Comparison of ENCODE assay signal across 10 cellular contexts in the genomic region with DNA sequence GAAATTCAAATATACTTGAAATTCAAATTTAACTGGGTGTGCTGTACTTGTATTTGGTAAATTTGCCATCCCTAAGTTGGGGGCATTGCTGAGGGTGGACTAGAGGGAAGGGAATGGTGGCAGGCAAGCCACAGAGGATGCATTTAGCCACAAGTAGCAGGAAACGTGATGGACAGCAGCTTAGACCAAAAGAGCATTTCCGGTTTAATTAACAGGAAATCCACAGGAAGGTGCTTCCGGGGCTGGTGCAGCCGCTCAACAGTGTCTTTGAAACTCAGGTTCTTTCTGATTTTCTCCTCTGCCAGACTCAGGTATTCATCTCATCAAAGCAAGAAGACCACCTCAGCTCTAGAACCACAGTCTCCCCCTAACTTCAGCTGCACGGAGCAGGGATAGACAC. TPM values are rescaled to one million over a fixed set of nuclear protein-coding genes. Genes with fewer than 3 reads are reported as not detected.
DNase-seq lines count a peak whose midpoint lies in the region; ATAC-seq, FAIRE-seq and TF ChIP-seq lines count a peak whose summit lies in the region.
"Had no signal": no experiment of that assay in that cellular context is flagged by ENCODE, and none has a peak within 500 bp of the region (broad histone marks: within the 10 kb centered on the region; RNA-seq: fewer than 3 reads in every experiment).

No MANE protein-coding gene starts in this region.

- H3K4me3 Mint-ChIP-seq in activated T-cell treated with anti-CD3 and anti-CD28 coated beads, Interleukin-2, amount 50 U/mL, for 4 hours, result peak overlapping the region; percentile 31
- no peak overlapping the region for H3K4me3 Mint-ChIP-seq in Calu3 (ENCODE audit: low read depth, unreplicated experiment)

- intact Hi-C loops in HepG2 (cut with micrococcal nuclease; ENCODE audit: unreplicated experiment), result no loop called here
- intact Hi-C loops in right lobe of liver (cut with DNase I), result no loop called here
- intact Hi-C loops in Calu3 (cut with micrococcal nuclease; ENCODE audit: unreplicated experiment), result no loop called here
- intact Hi-C loops in body of pancreas (cut with DNase I), result no loop called here

- H3K27ac Mint-ChIP-seq in Calu3 (ENCODE audit: unreplicated experiment), result no peak overlapping the region

- TF ChIP-seq CTCF in HepG2 (CRISPR knock-in tag; IDR thresholded peaks at IDR 0.05) (no peak), right lobe of liver (IDR thresholded peaks at IDR 0.05) (no peak), Calu3 (IDR thresholded peaks at IDR 0.05; ENCODE audit: unreplicated experiment) (no peak), body of pancreas (IDR thresholded peaks at IDR 0.05) (no peak)

- POLR2A ChIA-PET in HepG2 (lab: Yijun Ruan, JAX), result interaction anchor here (0.7 to 3.4 kb wide), 2 partner anchors 11 to 206 kb away, joined by 3 to 12 read pairs; no protein-coding TSS in a partner anchor

- CTCF ChIA-PET in HepG2 (lab: Yijun Ruan, JAX; ENCODE audit: low intra/inter-chr PET ratio, low total read pairs) (no interaction called here), Calu3 (lab: Charles Lee) (no interaction called here)

- no peaks in the 10 kb centered on the region for H3K36me3 Mint-ChIP-seq in activated T-cell treated with anti-CD3 and anti-CD28 coated beads, Interleukin-2, amount 50 U/mL, for 4 hours (ENCODE audit: insufficient read depth)
- H3K36me3 Mint-ChIP-seq in Calu3 (ENCODE audit: insufficient read depth, unreplicated experiment), result no peaks in the 10 kb centered on the region

- no peaks in the 10 kb centered on the region for H4K20me1 ChIP-seq in HepG2 (ENCODE audit: insufficient read depth, low read length)

- 15% methylated on average over 5 of the region's 5 CpGs for WGBS in HepG2 (ENCODE audit: low lambda C conversion rate)
- WGBS in right lobe of liver (ENCODE audit: insufficient coverage, low coverage, low lambda C conversion rate, missing lambda C conversion rate), result 45% methylated on average over 5 of the region's 5 CpGs
- WGBS in body of pancreas, 2 donors, result 68 to 74% methylated on average over 5 of the region's 5 CpGs

- no peak for FAIRE-seq in HepG2 (lab: Jason Lieb, UNC)

- ATAC-seq in HepG2 (no peak; the same call in 2 of the 3 replicates), right lobe of liver (no peak), HG03432 (IDR thresholded peaks at IDR 0.05; ENCODE audit: unreplicated experiment) (peak; percentile 68), esophagus mucosa (no peak), body of pancreas (no peak)
- peak; percentile 43 to 46 for ATAC-seq in activated T-cell treated with anti-CD3 and anti-CD28 coated beads, Interleukin-2, amount 50 U/mL, for 4 hours

- H3K9me3 ChIP-seq in HepG2 (ENCODE audit: low read length) (no peaks in the 10 kb centered on the region), right lobe of liver (no peaks in the 10 kb centered on the region), body of pancreas (no peaks in the 10 kb centered on the region)
- H3K9me3 ChIP-seq: SJSA1 had no signal

- no peak for TF ChIP-seq RAD21 in HepG2 (CRISPR knock-in tag; IDR thresholded peaks at IDR 0.05)

- H3K4me1 ChIP-seq in HepG2 (ENCODE audit: insufficient read depth, low read length), result peaks cover 37% of the 10 kb centered on the region
- H3K4me1 ChIP-seq in right lobe of liver, result no peaks in the 10 kb centered on the region
- no peaks in the 10 kb centered on the region for H3K4me1 ChIP-seq in body of pancreas
- H3K4me1 ChIP-seq: SJSA1 had no signal

- H3K27ac ChIP-seq in HepG2 (ENCODE audit: extremely low read length, insufficient read depth, low read length) (no peak overlapping the region), right lobe of liver (no peak overlapping the region), body of pancreas (no peak overlapping the region)
- H3K27ac ChIP-seq: HL-60, SJSA1 had no signal

- no peaks in the 10 kb centered on the region for H3K79me2 ChIP-seq in HepG2 (ENCODE audit: insufficient read depth, low read length)

- no TSS peak for BruUV-seq in HepG2 (replicated peaks; lab: Mats Ljungman, UMichigan)
- no TSS peak for BruUV-seq in Calu3 (replicated peaks; lab: Mats Ljungman, UMichigan)

- TF ChIP-seq EP300 in HepG2 (IDR thresholded peaks at IDR 0.05; ENCODE audit: low read depth in 2 of 2, low read length in 2 of 2), result no peak
- TF ChIP-seq EP300 in HepG2 (CRISPR knock-in tag; IDR thresholded peaks at IDR 0.05; ENCODE audit: borderline replicate concordance), result no peak

- no peaks in the 10 kb centered on the region for H3K27me3 Mint-ChIP-seq in activated T-cell treated with anti-CD3 and anti-CD28 coated beads, Interleukin-2, amount 50 U/mL, for 4 hours (ENCODE audit: low read depth)
- no peaks in the 10 kb centered on the region for H3K27me3 Mint-ChIP-seq in Calu3 (ENCODE audit: unreplicated experiment)

- peak; percentile 49 for DNase-seq in HepG2 (ENCODE audit: low spot score)
- no peak for DNase-seq in right lobe of liver
- DNase-seq in activated T-cell treated with anti-CD3 and anti-CD28 coated beads, Interleukin-2, amount 50 U/mL, for 4 hours, result no peak
- DNase-seq in Calu3, result no peak
- DNase-seq in iPS-NIHi7 (ENCODE audit: extremely low spot score), result no peak
- DNase-seq in body of pancreas, result no peak

- peaks cover 23% of the 10 kb centered on the region for H3K4me1 Mint-ChIP-seq in activated T-cell treated with anti-CD3 and anti-CD28 coated beads, Interleukin-2, amount 50 U/mL, for 4 hours (ENCODE audit: low read depth)
- H3K4me1 Mint-ChIP-seq in Calu3 (ENCODE audit: low read depth, unreplicated experiment), result no peaks in the 10 kb centered on the region

- H3K36me3 ChIP-seq in HepG2 (replicated peaks in 1 of 2; ENCODE audit: control insufficient read depth in 1 of 2, insufficient read depth in 2 of 2, low read length in 2 of 2), result no peaks in the 10 kb centered on the region
- no peaks in the 10 kb centered on the region for H3K36me3 ChIP-seq in right lobe of liver
- no peaks in the 10 kb centered on the region for H3K36me3 ChIP-seq in body of pancreas (replicated peaks in 1 of 2; ENCODE audit: insufficient read depth in 1 of 2, low read depth in 2 of 2)
- H3K36me3 ChIP-seq: SJSA1 had no signal

- peak overlapping the region; percentile 62 for H3K4me2 ChIP-seq in HepG2 (ENCODE audit: low read depth, low read length)

- H3K9ac ChIP-seq in HepG2 (ENCODE audit: insufficient read depth, low read depth, low read length), result no peak overlapping the region

- in situ Hi-C loops in HepG2 (cut with HindIII; ENCODE audit: extremely low pct_ligation_motif_present, low pct_unique_long_range_greater_than_20kb), result no loop called here

- no peaks in the 10 kb centered on the region for H3K9me3 Mint-ChIP-seq in activated T-cell treated with anti-CD3 and anti-CD28 coated beads, Interleukin-2, amount 50 U/mL, for 4 hours
- H3K9me3 Mint-ChIP-seq in Calu3 (ENCODE audit: low read depth, unreplicated experiment), result no peaks in the 10 kb centered on the region

- H3K27me3 ChIP-seq in HepG2 (ENCODE audit: control insufficient read depth in 1 of 2, insufficient read depth in 2 of 2, low read length in 2 of 2) (no peaks in the 10 kb centered on the region; a peak in 2 of 5 replicates), right lobe of liver (no peaks in the 10 kb centered on the region), body of pancreas (no peaks in the 10 kb centered on the region)
- H3K27me3 ChIP-seq: SJSA1 had no signal

- peak overlapping the region; percentile 55 for H2AFZ ChIP-seq in HepG2 (ENCODE audit: low read length)

- H3K4me3 ChIP-seq in HepG2 (replicated peaks in 1 of 3; ENCODE audit: insufficient read depth in 1 of 3, low read depth in 2 of 3, low read length in 3 of 3) (no peak overlapping the region; a peak in 1 of 6 replicates), right lobe of liver (no peak overlapping the region), body of pancreas (no peak overlapping the region)
- H3K4me3 ChIP-seq: SJSA1 had no signal

- no peak for TF ChIP-seq POLR2A in HepG2 (IDR thresholded peaks at IDR 0.05; ENCODE audit: insufficient read depth in 1 of 2, low read depth in 2 of 2, low read length in 2 of 2)
- no peak for TF ChIP-seq POLR2A in right lobe of liver (IDR thresholded peaks at IDR 0.05)
- no peak for TF ChIP-seq POLR2A in body of pancreas (IDR thresholded peaks at IDR 0.05)

TF ChIP-seq in HepG2, 621 proteins besides CTCF, POLR2A, EP300 and RAD21 (continues in another document):
- no peak for TF ChIP-seq TBP (CRISPR knock-in tag; IDR thresholded peaks at IDR 0.05)
- TF ChIP-seq, protein P1, sequence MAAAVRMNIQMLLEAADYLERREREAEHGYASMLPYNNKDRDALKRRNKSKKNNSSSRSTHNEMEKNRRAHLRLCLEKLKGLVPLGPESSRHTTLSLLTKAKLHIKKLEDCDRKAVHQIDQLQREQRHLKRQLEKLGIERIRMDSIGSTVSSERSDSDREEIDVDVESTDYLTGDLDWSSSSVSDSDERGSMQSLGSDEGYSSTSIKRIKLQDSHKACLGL (CRISPR knock-in tag; IDR thresholded peaks at IDR 0.05), result no peak

RNA-seq across cellular contexts. Expression of a gene that starts 7.9 kb away (rescaled TPM):
- 0.67 and 0.91 TPM in 2 replicates for total RNA-seq in HepG2 (2016; rRNA removed; fragmentation: Illumina TruSeq; extraction: Trizol)
- 0.09 and 0.10 TPM in 2 replicates for total RNA-seq in HepG2 (2016; cell fraction: cytosol; rRNA removed; fragmentation: Illumina TruSeq; extraction: Trizol; ENCODE audit: low read depth)
- total RNA-seq in HepG2 (2016; cell fraction: insoluble cytoplasmic fraction; rRNA removed; fragmentation: Illumina TruSeq; extraction: Trizol), result 0.43 and 1.0 TPM in 2 replicates
- 0.17 and 0.28 TPM in 2 replicates for total RNA-seq in HepG2 (2016; cell fraction: membrane; rRNA removed; fragmentation: Illumina TruSeq; extraction: Trizol)
- 0.53 and 0.62 TPM in 2 replicates for total RNA-seq in HepG2 (2016; cell fraction: nucleus; rRNA removed; fragmentation: Illumina TruSeq; extraction: Trizol)
- 0.55 and 0.95 TPM in 2 replicates for polyA plus RNA-seq in HepG2 (2011; rRNA removed)
- polyA plus RNA-seq in HepG2 (2011; cell fraction: cytosol; rRNA removed), result 0.58 and 0.74 TPM in 2 replicates
- 1.00 and 1.0 TPM in 2 replicates for polyA plus RNA-seq in HepG2 (2011; cell fraction: nucleus; rRNA removed)
- 0.56 and 1.8 TPM in 2 replicates for polyA plus RNA-seq in HepG2 (2012)
- polyA plus RNA-seq in HepG2 (2016; cell fraction: cytosol; fragmentation: Illumina TruSeq; extraction: Trizol; ENCODE audit: low read depth), result 0.08 TPM in 1 of 2 replicates, not detected in the other
- 0.65 and 0.69 TPM in 2 replicates for polyA plus RNA-seq in HepG2 (2016; cell fraction: insoluble cytoplasmic fraction; fragmentation: Illumina TruSeq; extraction: Trizol; ENCODE audit: low read depth)
- polyA plus RNA-seq in HepG2 (2016; cell fraction: membrane; fragmentation: Illumina TruSeq; extraction: Trizol; ENCODE audit: low read depth), result 0.12 TPM in 1 of 2 replicates, not detected in the other
- 0.41 and 0.48 TPM in 2 replicates for polyA plus RNA-seq in HepG2 (2016; cell fraction: nucleus; fragmentation: Illumina TruSeq; extraction: Trizol; ENCODE audit: insufficient read depth, low read depth)
- polyA minus RNA-seq in HepG2 (2011; rRNA and poly(A)+ RNA removed; ENCODE audit: low replicate concordance), result 0.22 TPM in 1 of 2 replicates, not detected in the other
- polyA minus RNA-seq in HepG2 (2011; cell fraction: cytosol; rRNA and poly(A)+ RNA removed), result 0.59 and 0.62 TPM in 2 replicates
- 2.2 and 2.4 TPM in 2 replicates for polyA minus RNA-seq in HepG2 (2011; cell fraction: nucleus; rRNA and poly(A)+ RNA removed)
- total RNA-seq in right lobe of liver, result under 1 TPM in 4 of 6 experiments, not detected in 2; 0.07 to 0.43 (median 0.15) TPM
- total RNA-seq in activated T-cell treated with anti-CD3 and anti-CD28 coated beads, Interleukin-2, amount 50 U/mL, for 4 hours, result under 1 TPM in 1 of 3 donors, not detected in 2; 0.40 TPM
- total RNA-seq in Calu3 (2022), result 11.1 and 16.9 TPM in 2 replicates
- 1.8 TPM for total RNA-seq in esophagus mucosa
- 1 to 10 TPM in 1 of 2 donors, not detected in 1; 2.1 TPM for total RNA-seq in body of pancreas

Comparison
In these comparisons a context has a peak if more than half of its experiments do, and no peak if none do; other contexts are left out.
1. ATAC-seq: peak in HG03432 (single experiment) and activated T-cell treated with anti-CD3 and anti-CD28 coated beads, Interleukin-2, amount 50 U/mL, for 4 hours (2 of 2); none in HepG2 (single experiment), right lobe of liver (0 of 4), esophagus mucosa (single experiment) and body of pancreas (single experiment).